29 cellular contexts compared by ENCODE assay signal in genomic region chr4:81606166-81606565, GRCh38.
DNase-seq lines count a peak whose midpoint lies in the region; ATAC-seq and FAIRE-seq lines count a peak whose summit lies in the region.
"Had no signal": no experiment of that assay in that cellular context is flagged by ENCODE, and none has a peak within 500 bp of the region (broad histone marks: within the 10 kb centered on the region; RNA-seq: fewer than 3 reads in every experiment).

No MANE protein-coding gene starts in this region.

- no peak overlapping the region for H3K4me3 ChIP-seq in GM23248
- H3K4me3 ChIP-seq: A549, testis had no signal

- ATAC-seq in naive B cell (ENCODE audit: low read depth in 2 of 2) (no peak), GM21528 (IDR thresholded peaks at IDR 0.05; ENCODE audit: low FRiP score, unreplicated experiment) (no peak)
- ATAC-seq: A549; activated naive CD4-positive, alpha-beta T cell treated with anti-CD3 and anti-CD28 coated beads, Interleukin-2, amount 50 U/mL, for 72 hours had no signal

- H3K27ac Mint-ChIP-seq in dendritic cell treated with granulocyte-macrophage colony-stimulating factor and Interleukin-4, amounts not matched to agents 40 ng/mL and 50 ng/mL, for 4 days: peak overlapping the region; percentile 62
- H3K27ac Mint-ChIP-seq in naive B cell: peak overlapping the region; percentile 33 to 96 (median 86)
- H3K27ac Mint-ChIP-seq: activated naive CD4-positive, alpha-beta T cell treated with anti-CD3 and anti-CD28 coated beads, Interleukin-2, amount 50 U/mL, for 72 hours; CD4-positive, CD25-positive, alpha-beta regulatory T cell had no signal

- peak overlapping the region; percentile 29 for H3K4me2 ChIP-seq in GM23248 (ENCODE audit: unreplicated experiment)
- H3K4me2 ChIP-seq: A549 had no signal

- no peak overlapping the region for H3K27ac ChIP-seq in GM23248
- H3K27ac ChIP-seq: A549, VCaP had no signal

- no peaks in the 10 kb centered on the region for H3K36me3 ChIP-seq in GM23248 (ENCODE audit: low read depth)

- peaks cover 21% of the 10 kb centered on the region for H3K4me1 Mint-ChIP-seq in dendritic cell treated with granulocyte-macrophage colony-stimulating factor and Interleukin-4, amounts not matched to agents 40 ng/mL and 50 ng/mL, for 4 days (ENCODE audit: low read depth)
- peaks cover 34 to 65% (median 55%) of the 10 kb centered on the region in 3 donors for H3K4me1 Mint-ChIP-seq in naive B cell
- H3K4me1 Mint-ChIP-seq: central memory CD8-positive, alpha-beta T cell had no signal

- no peaks in the 10 kb centered on the region for H3K27me3 Mint-ChIP-seq in dendritic cell treated with granulocyte-macrophage colony-stimulating factor and Interleukin-4, amounts not matched to agents 40 ng/mL and 50 ng/mL, for 4 days
- no peaks in the 10 kb centered on the region for H3K27me3 Mint-ChIP-seq in naive B cell
- H3K27me3 Mint-ChIP-seq: CD4-positive, CD25-positive, alpha-beta regulatory T cell had no signal

- no peaks in the 10 kb centered on the region for H4K20me1 ChIP-seq in GM23248 (ENCODE audit: insufficient read depth)

- H3K4me1 ChIP-seq in GM23248 (ENCODE audit: insufficient read depth): peaks cover 21% of the 10 kb centered on the region
- H3K4me1 ChIP-seq: A549 had no signal

- FAIRE-seq in GM19239 (lab: Jason Lieb, UNC): no peak
- FAIRE-seq: A549, astrocyte, endothelial cell of umbilical vein, G401.6, urothelium cell line had no signal

- no peak overlapping the region for H3K9ac ChIP-seq in GM23248

- no peaks in the 10 kb centered on the region for H3K79me2 ChIP-seq in GM23248 (ENCODE audit: insufficient read depth)

- peaks cover 12% of the 10 kb centered on the region for H3F3A ChIP-seq in GM23248 (ENCODE audit: insufficient read depth)

- no peak overlapping the region for H3K4me3 Mint-ChIP-seq in dendritic cell treated with granulocyte-macrophage colony-stimulating factor and Interleukin-4, amounts not matched to agents 40 ng/mL and 50 ng/mL, for 4 days
- H3K4me3 Mint-ChIP-seq in naive B cell: peak overlapping the region; percentile 20 to 84 (median 60)
- H3K4me3 Mint-ChIP-seq: CD4-positive, CD25-positive, alpha-beta regulatory T cell; central memory CD8-positive, alpha-beta T cell had no signal

- no peaks in the 10 kb centered on the region for H3K36me3 Mint-ChIP-seq in dendritic cell treated with granulocyte-macrophage colony-stimulating factor and Interleukin-4, amounts not matched to agents 40 ng/mL and 50 ng/mL, for 4 days (ENCODE audit: low read depth)
- H3K36me3 Mint-ChIP-seq in naive B cell: no peaks in the 10 kb centered on the region
- H3K36me3 Mint-ChIP-seq: activated naive CD4-positive, alpha-beta T cell treated with anti-CD3 and anti-CD28 coated beads, Interleukin-2, amount 50 U/mL, for 72 hours; CD4-positive, CD25-positive, alpha-beta regulatory T cell had no signal

- no peaks in the 10 kb centered on the region for H3K9me3 Mint-ChIP-seq in dendritic cell treated with granulocyte-macrophage colony-stimulating factor and Interleukin-4, amounts not matched to agents 40 ng/mL and 50 ng/mL, for 4 days
- peaks cover 0 to 2% (median 0%) of the 10 kb centered on the region in 7 donors for H3K9me3 Mint-ChIP-seq in naive B cell
- H3K9me3 Mint-ChIP-seq: activated naive CD4-positive, alpha-beta T cell treated with anti-CD3 and anti-CD28 coated beads, Interleukin-2, amount 50 U/mL, for 72 hours; central memory CD8-positive, alpha-beta T cell had no signal

- no peaks in the 10 kb centered on the region for H3K9me3 ChIP-seq in GM23248 (ENCODE audit: low read depth)
- H3K9me3 ChIP-seq: A549, testis had no signal

- H2AFZ ChIP-seq in GM23248: 0 out of 2 replicates have a peak overlapping the region, but pooled peaks have one; percentile 9

- no peaks in the 10 kb centered on the region for H3K27me3 ChIP-seq in GM23248 (replicated peaks; ENCODE audit: insufficient read depth)
- H3K27me3 ChIP-seq: testis had no signal

- in situ Hi-C loops in GM23248 (cut with MboI): no loop called here

- no peaks in the 10 kb centered on the region for H3K9me2 ChIP-seq in GM23248 (ENCODE audit: insufficient read depth)

- WGBS in GM23248 (ENCODE audit: low coverage in 1 of 2, low lambda C conversion rate in 2 of 2, missing lambda C conversion rate in 2 of 2), 2 experiments: 97 to 98% methylated on average over 2 of the region's 2 CpGs

- intact Hi-C loops in dendritic cell treated with granulocyte-macrophage colony-stimulating factor and Interleukin-4, amounts not matched to agents 40 ng/mL and 50 ng/mL, for 4 days (cut with micrococcal nuclease): no loop called here

- DNase-seq in AG08395 (ENCODE audit: low spot score) (peak; percentile 4), GM23248 (peak; percentile 30), naive B cell (no peak), GM19239 (ENCODE audit: insufficient read length, low spot score) (no peak), NCI-H146 treated with DMSO at 0.1 percent for 48 hours (lab: John Stamatoyannopoulos, UW; ENCODE audit: unreplicated experiment) (no peak), activated gamma-delta T cell treated with Interleukin-2 at 50 U/mL for 16 hours (no peak)
- DNase-seq: activated CD4-positive, alpha-beta T cell treated with anti-CD3 and anti-CD28 coated beads, Interleukin-2, amount 50 U/mL, for 1 hour; CD4-positive, CD25-positive, alpha-beta regulatory T cell; DMS153; NCI-H1048; NCI-H1930; NCI-H526 treated with DMSO at 0.1 percent for 48 hours; occipital lobe; retina; RPMI8226; stimulated activated CD4-positive, alpha-beta T cell treated with anti-CD3 and anti-CD28 coated beads, Interleukin-4, amount 100 ng/mL, for 1 hour; stimulated activated naive CD4-positive, alpha-beta T cell; T-helper 2 cell had no signal

Comparison
In these comparisons a context has a peak if more than half of its experiments do, and no peak if none do; other contexts are left out.
1. DNase-seq: peak in AG08395 (single experiment) and GM23248 (single experiment); none in naive B cell (single experiment), GM19239 (single experiment), NCI-H146 treated with DMSO at 0.1 percent for 48 hours (single experiment) and activated gamma-delta T cell treated with Interleukin-2 at 50 U/mL for 16 hours (single experiment).